1 cellular context compared by ENCODE assay signal in genomic region chr2:9547272-9547991, GRCh38.
TF ChIP-seq lines count a peak whose summit lies in the region.

No MANE protein-coding gene starts in this region.

TF ChIP-seq in GM12878, 131 proteins besides CTCF, POLR2A, EP300 and RAD21:
- TF ChIP-seq SIX5 (IDR thresholded peaks at IDR 0.05; ENCODE audit: low read depth, low read length, severe bottlenecking): no peak
- TF ChIP-seq ZBED1 (IDR thresholded peaks at IDR 0.05; ENCODE audit: borderline replicate concordance): no peak
- TF ChIP-seq NFYA (IDR thresholded peaks at IDR 0.05; ENCODE audit: borderline replicate concordance, low read depth, low read length): no peak
- TF ChIP-seq IRF3 (IDR thresholded peaks at IDR 0.05): no peak
- no peak for TF ChIP-seq RELB (IDR thresholded peaks at IDR 0.05; ENCODE audit: low read depth)
- no peak for TF ChIP-seq CBFB (IDR thresholded peaks at IDR 0.05; ENCODE audit: low read depth)
- TF ChIP-seq RFX5 (IDR thresholded peaks at IDR 0.05; ENCODE audit: low read depth, low read length): no peak
- TF ChIP-seq KDM1A (IDR thresholded peaks at IDR 0.05; ENCODE audit: borderline replicate concordance): no peak
- no peak for TF ChIP-seq PML (IDR thresholded peaks at IDR 0.05; ENCODE audit: low read length)
- TF ChIP-seq ZNF592 (IDR thresholded peaks at IDR 0.05): no peak
- no peak for TF ChIP-seq HCFC1 (IDR thresholded peaks at IDR 0.05; ENCODE audit: low read length)
- TF ChIP-seq JUNB (IDR thresholded peaks at IDR 0.05): no peak
- no peak for TF ChIP-seq IKZF1 (conservative IDR thresholded peaks at IDR 0.05)
TF ChIP-seq in GM12878: peak in this region for 0.
